ENCODE assay signal across 11 cellular contexts in the genomic region with DNA sequence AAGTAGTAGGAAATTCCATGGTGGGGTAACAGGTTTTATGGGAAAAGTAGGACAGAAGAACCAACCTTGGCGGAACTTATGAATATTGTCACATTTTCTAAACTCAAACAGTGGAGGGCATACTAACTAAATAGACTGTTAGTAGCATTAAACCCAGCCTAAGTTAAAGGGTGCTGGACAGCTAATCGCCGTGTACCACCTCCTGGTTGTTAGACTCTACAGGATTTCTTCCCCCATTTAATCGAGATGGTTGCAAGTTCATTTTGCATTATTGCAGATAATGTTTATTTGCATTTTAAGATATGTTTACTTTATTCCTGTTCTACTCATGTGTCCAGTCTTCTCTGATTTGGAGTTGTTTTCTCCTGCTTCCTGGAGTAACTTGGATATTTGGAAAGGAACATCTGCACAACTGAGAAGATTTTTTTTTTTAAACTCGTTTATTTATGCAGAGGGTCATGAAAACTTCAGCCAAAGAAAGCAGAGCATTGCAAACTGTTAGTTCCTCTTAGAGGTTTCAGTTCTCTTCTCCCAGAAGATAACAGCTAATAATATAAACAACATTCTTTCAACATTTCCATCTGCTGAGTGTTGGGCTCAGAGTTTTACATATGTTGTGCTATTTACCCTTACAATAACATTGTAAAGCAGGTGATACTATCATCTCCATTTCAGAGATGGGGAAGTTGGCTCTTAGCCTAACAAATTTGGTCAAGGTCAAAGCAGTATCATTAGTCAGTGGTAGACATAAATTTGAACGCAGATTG. TPM values are rescaled to one million over a fixed set of nuclear protein-coding genes. Genes with fewer than 3 reads are reported as not detected.
DNase-seq lines count a peak whose midpoint lies in the region; ATAC-seq, FAIRE-seq and TF ChIP-seq lines count a peak whose summit lies in the region.
"Had no signal": no experiment of that assay in that cellular context is flagged by ENCODE, and none has a peak within 500 bp of the region (broad histone marks: within the 10 kb centered on the region; RNA-seq: fewer than 3 reads in every experiment).

No MANE protein-coding gene starts in this region.

- H3K27me3 ChIP-seq in fibroblast of lung (ENCODE audit: control insufficient read depth, insufficient read depth, low read length) (peaks cover 4% of the 10 kb centered on the region), gastrocnemius medialis (no peaks in the 10 kb centered on the region), GM23248 (replicated peaks; ENCODE audit: insufficient read depth) (peaks cover 23% of the 10 kb centered on the region)
- no peaks in the 10 kb centered on the region for H3K27me3 ChIP-seq in effector memory CD4-positive, alpha-beta T cell (replicated peaks; ENCODE audit: control insufficient read depth, insufficient read depth, low read length, poor library complexity, severe bottlenecking)

- no peaks in the 10 kb centered on the region for H3F3A ChIP-seq in GM23248 (ENCODE audit: insufficient read depth)

- no peak for TF ChIP-seq CTCF in D721Med (IDR thresholded peaks at IDR 0.05; ENCODE audit: insufficient read depth, missing control alignments)
- peak in 1 of 2 donors; percentile 6 for TF ChIP-seq CTCF in fibroblast of lung (conservative IDR thresholded peaks at IDR 0.05 in 1 of 2, IDR thresholded peaks at IDR 0.05 in 1 of 2; ENCODE audit: low read depth in 1 of 2, low read length in 2 of 2)
- no peak for TF ChIP-seq CTCF in gastrocnemius medialis (IDR thresholded peaks at IDR 0.05 in 4 of 5, conservative IDR thresholded peaks at IDR 0.05 in 1 of 5)

- no peak overlapping the region for H3K27ac ChIP-seq in fibroblast of lung (ENCODE audit: insufficient read depth, low read length)
- no peak overlapping the region for H3K27ac ChIP-seq in gastrocnemius medialis
- H3K27ac ChIP-seq in GM23248, result no peak overlapping the region
- no peak overlapping the region for H3K27ac ChIP-seq in effector memory CD4-positive, alpha-beta T cell (ENCODE audit: insufficient read depth, low read length, poor library complexity, severe bottlenecking)
- H3K27ac ChIP-seq: neutrophil, RWPE1 had no signal

- intact Hi-C loops in gastrocnemius medialis (cut with DNase I; ENCODE audit: low total_unique reads), result no loop called here

- no peak overlapping the region for H3K9ac ChIP-seq in fibroblast of lung (ENCODE audit: insufficient read depth, low read length)
- H3K9ac ChIP-seq in GM23248, result no peak overlapping the region

- no peaks in the 10 kb centered on the region for H3K9me2 ChIP-seq in GM23248 (ENCODE audit: insufficient read depth)

- no peaks in the 10 kb centered on the region for H3K9me3 ChIP-seq in fibroblast of lung (ENCODE audit: control insufficient read depth, insufficient read depth, low read depth, low read length)
- H3K9me3 ChIP-seq in gastrocnemius medialis, result no peaks in the 10 kb centered on the region
- no peaks in the 10 kb centered on the region for H3K9me3 ChIP-seq in GM23248 (ENCODE audit: low read depth)
- H3K9me3 ChIP-seq in effector memory CD4-positive, alpha-beta T cell (ENCODE audit: control insufficient read depth, low read length), result no peaks in the 10 kb centered on the region
- H3K9me3 ChIP-seq: neutrophil had no signal

- TF ChIP-seq POLR2A in gastrocnemius medialis (IDR thresholded peaks at IDR 0.05), result no peak

- WGBS in GM23248 (ENCODE audit: low coverage in 1 of 2, low lambda C conversion rate in 2 of 2, missing lambda C conversion rate in 2 of 2), 2 experiments, result 51 to 57% methylated on average over 6 of the region's 6 CpGs

- H3K4me3 ChIP-seq in fibroblast of lung (replicated peaks in 1 of 4; ENCODE audit: control extremely low read depth in 1 of 4, insufficient read depth in 1 of 4, low read depth in 3 of 4, low read length in 4 of 4) (no peak overlapping the region), gastrocnemius medialis (no peak overlapping the region), GM23248 (no peak overlapping the region)
- no peak overlapping the region for H3K4me3 ChIP-seq in effector memory CD4-positive, alpha-beta T cell (ENCODE audit: insufficient read depth, low read depth, low read length, poor library complexity, severe bottlenecking)

- ATAC-seq in GM21367 (IDR thresholded peaks at IDR 0.05; ENCODE audit: unreplicated experiment) (peak; percentile 86), HG03439 (IDR thresholded peaks at IDR 0.05; ENCODE audit: unreplicated experiment) (peak; percentile 66), gastrocnemius medialis (no peak)

- no peaks in the 10 kb centered on the region for H3K36me3 ChIP-seq in fibroblast of lung (ENCODE audit: control insufficient read depth, insufficient read depth, low read length)
- no peaks in the 10 kb centered on the region for H3K36me3 ChIP-seq in gastrocnemius medialis
- H3K36me3 ChIP-seq in GM23248 (ENCODE audit: low read depth), result no peaks in the 10 kb centered on the region
- no peaks in the 10 kb centered on the region for H3K36me3 ChIP-seq in effector memory CD4-positive, alpha-beta T cell (ENCODE audit: control insufficient read depth, insufficient read depth, low read length)
- H3K36me3 ChIP-seq: neutrophil had no signal

- in situ Hi-C loops in gastrocnemius medialis (cut with MboI; ENCODE audit: low sequenced_read_pairs in 4 of 4), result no loop called here
- in situ Hi-C loops in GM23248 (cut with MboI), result no loop called here

- H3K79me2 ChIP-seq in fibroblast of lung (ENCODE audit: control insufficient read depth, insufficient read depth, low read length) (no peaks in the 10 kb centered on the region), GM23248 (ENCODE audit: insufficient read depth) (no peaks in the 10 kb centered on the region)

- H3K4me2 ChIP-seq in fibroblast of lung (ENCODE audit: extremely low read depth, insufficient read depth, low read length), result peak overlapping the region; percentile 32
- no peak overlapping the region for H3K4me2 ChIP-seq in GM23248 (ENCODE audit: unreplicated experiment)

- peak; percentile 6 for FAIRE-seq in D721Med (lab: Jason Lieb, UNC)

- peaks cover 2% of the 10 kb centered on the region for H4K20me1 ChIP-seq in fibroblast of lung (ENCODE audit: control insufficient read depth, extremely low read depth, insufficient read depth, low read length)
- no peaks in the 10 kb centered on the region for H4K20me1 ChIP-seq in GM23248 (ENCODE audit: insufficient read depth)

- H2AFZ ChIP-seq in fibroblast of lung (ENCODE audit: low read length) (no peak overlapping the region), GM23248 (no peak overlapping the region)

- DNase-seq in D721Med (ENCODE audit: insufficient read length, low spot score) (no peak), fibroblast of lung (ENCODE audit: low read depth in 2 of 2) (peak; percentile 50 to 93), gastrocnemius medialis (no peak), GM23248 (no peak), NCI-H146 treated with DMSO at 0.1 percent for 48 hours (lab: John Stamatoyannopoulos, UW; ENCODE audit: unreplicated experiment) (no peak)
- no peak for DNase-seq in effector memory CD4-positive, alpha-beta T cell
- DNase-seq: cerebellar nuclear complex had no signal

- H3K4me1 ChIP-seq in fibroblast of lung (ENCODE audit: control insufficient read depth, extremely low read depth, insufficient read depth, low read length) (no peaks in the 10 kb centered on the region), gastrocnemius medialis (no peaks in the 10 kb centered on the region), GM23248 (ENCODE audit: insufficient read depth) (no peaks in the 10 kb centered on the region)
- H3K4me1 ChIP-seq in effector memory CD4-positive, alpha-beta T cell (ENCODE audit: control insufficient read depth, insufficient read depth, low read length, poor library complexity, severe bottlenecking), result no peaks in the 10 kb centered on the region

RNA-seq across cellular contexts. Expression of gene TBC1D9, which starts 51.5 kb away (rescaled TPM):
- 25.4 and 36.3 TPM in 2 replicates for total RNA-seq in fibroblast of lung
- 17.3 and 18.6 TPM in 2 replicates for polyA plus RNA-seq in fibroblast of lung
- polyA plus RNA-seq in fibroblast of lung (2012), result 13.2 and 14.7 TPM in 2 replicates
- polyA minus RNA-seq in fibroblast of lung (ENCODE audit: low replicate concordance), result 20.5 and 40.4 TPM in 2 replicates
- 1 to 10 TPM; 1.5 to 3.5 (median 2.2) TPM for total RNA-seq in gastrocnemius medialis
- total RNA-seq in GM23248 (2014; rRNA removed; shearing (Covaris generic)), result 14.4 and 18.3 TPM in 2 replicates
- polyA plus RNA-seq in GM23248 (2016; fragmentation: Nextera tagmentation; extraction: Ambion mirVana), result 4.4 and 4.6 TPM in 2 replicates

Comparison
In these comparisons a context has a peak if more than half of its experiments do, and no peak if none do; other contexts are left out.
1. DNase-seq: peak in fibroblast of lung (2 of 2); none in D721Med (single experiment), gastrocnemius medialis (0 of 2), GM23248 (single experiment), effector memory CD4-positive, alpha-beta T cell (0 of 3) and NCI-H146 treated with DMSO at 0.1 percent for 48 hours (single experiment).
2. ATAC-seq: peak in GM21367 (single experiment) and HG03439 (single experiment); none in gastrocnemius medialis (0 of 2).